In the genomic region with DNA sequence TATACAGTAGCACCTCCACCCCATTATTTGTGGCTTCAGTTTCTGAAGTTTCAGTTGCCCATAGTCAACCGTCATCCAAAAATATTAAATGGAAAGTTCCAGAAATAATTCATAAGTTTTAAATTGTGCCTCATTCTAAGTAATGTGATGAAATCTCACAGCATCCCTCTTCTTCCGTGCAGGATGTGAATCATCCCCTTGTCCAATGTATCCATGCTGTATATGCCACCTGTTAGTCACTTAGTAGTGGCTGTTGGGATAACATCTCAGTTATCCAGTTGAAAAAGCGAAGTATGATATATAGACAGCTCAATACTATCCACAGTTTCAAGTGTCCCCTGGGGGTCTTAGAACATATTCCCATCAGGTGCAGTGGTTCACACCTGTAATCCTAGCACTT, we compare ENCODE assay signal across 23 cellular contexts.
A peak's percentile ranks its signal among the peaks of the same experiment; 100 is the strongest.
DNase-seq lines count a peak whose midpoint lies in the region; ATAC-seq and TF ChIP-seq lines count a peak whose summit lies in the region.
"Had no signal": no experiment of that assay in that cellular context is flagged by ENCODE, and none has a peak within 500 bp of the region (broad histone marks: within the 10 kb centered on the region; RNA-seq: fewer than 3 reads in every experiment).

No MANE protein-coding gene starts in this region.

- no peak overlapping the region for H3K9ac ChIP-seq in PC-3 (ENCODE audit: low read length)
- H3K9ac ChIP-seq: BLaER1 treated with 17β-estradiol and CSF1 and Interleukin-3, amounts not matched to agents 10 nM and 100 nM; KMS-11 had no signal

- H3K4me2 ChIP-seq in PC-3 (ENCODE audit: low read length), result no peak overlapping the region
- H3K4me2 ChIP-seq: BLaER1 treated with 17β-estradiol and CSF1 and Interleukin-3, amounts not matched to agents 10 nM and 100 nM; KMS-11 had no signal

- no peaks in the 10 kb centered on the region for H3K9me3 Mint-ChIP-seq in MCF 10A (ENCODE audit: unreplicated experiment)

- H3K27me3 Mint-ChIP-seq in MCF 10A (ENCODE audit: insufficient read depth, unreplicated experiment), result no peaks in the 10 kb centered on the region
- H3K27me3 Mint-ChIP-seq: CD8-positive, alpha-beta memory T cell had no signal

- H3K27me3 ChIP-seq in breast epithelium (no peaks in the 10 kb centered on the region), PC-3 (ENCODE audit: low read length) (no peaks in the 10 kb centered on the region)
- H3K27me3 ChIP-seq: BLaER1 treated with 17β-estradiol and CSF1 and Interleukin-3, amounts not matched to agents 10 nM and 100 nM; SJCRH30 had no signal

- no peak overlapping the region for H2AFZ ChIP-seq in PC-3 (ENCODE audit: low read length)

- no peaks in the 10 kb centered on the region for H3K4me1 Mint-ChIP-seq in MCF 10A (ENCODE audit: insufficient read depth, unreplicated experiment)
- H3K4me1 Mint-ChIP-seq: CD8-positive, alpha-beta memory T cell had no signal

- H3K9me3 ChIP-seq in breast epithelium (no peaks in the 10 kb centered on the region), PC-3 (ENCODE audit: low read length) (no peaks in the 10 kb centered on the region)
- H3K9me3 ChIP-seq: BLaER1 treated with 17β-estradiol and CSF1 and Interleukin-3, amounts not matched to agents 10 nM and 100 nM; HAP-1; SJCRH30 had no signal

- ATAC-seq in PC-3, result no peak

- no peaks in the 10 kb centered on the region for H3K9me2 ChIP-seq in PC-3 (replicated peaks; ENCODE audit: low read length)

- H3K4me3 Mint-ChIP-seq in MCF 10A (ENCODE audit: unreplicated experiment), result no peak overlapping the region
- H3K4me3 Mint-ChIP-seq: CD8-positive, alpha-beta memory T cell had no signal

- H3K4me1 ChIP-seq in breast epithelium (no peaks in the 10 kb centered on the region), PC-3 (ENCODE audit: insufficient read depth, low read length) (no peaks in the 10 kb centered on the region)
- H3K4me1 ChIP-seq: BLaER1 treated with 17β-estradiol and CSF1 and Interleukin-3, amounts not matched to agents 10 nM and 100 nM; SJCRH30 had no signal

- intact Hi-C loops in MCF 10A (cut with micrococcal nuclease) (no loop called here), breast epithelium (cut with DNase I; ENCODE audit: low total_unique reads) (no loop called here), PC-3 (cut with micrococcal nuclease) (no loop called here)

- H3K4me3 ChIP-seq in breast epithelium, result no peak overlapping the region
- no peak overlapping the region for H3K4me3 ChIP-seq in PC-3 (ENCODE audit: low read length)
- H3K4me3 ChIP-seq: BLaER1 treated with 17β-estradiol and CSF1 and Interleukin-3, amounts not matched to agents 10 nM and 100 nM; HAP-1; SJCRH30 had no signal

- H3K36me3 Mint-ChIP-seq in MCF 10A (ENCODE audit: insufficient read depth, unreplicated experiment), result peaks cover 7% of the 10 kb centered on the region

- DNase-seq in MCF 10A (ENCODE audit: unreplicated experiment), result peak; percentile 26
- DNase-seq in breast epithelium (ENCODE audit: low spot score in 2 of 2), result no peak
- DNase-seq in PC-3, result peak; percentile 36
- no peak for DNase-seq in epithelial cell of prostate (ENCODE audit: low read depth, low spot score)
- no peak for DNase-seq in stimulated activated naive CD4-positive, alpha-beta T cell treated with Interleukin-2 at 50 U/mL for 16 hours (lab: John Stamatoyannopoulos, UW)
- no peak for DNase-seq in stimulated activated CD4-positive, alpha-beta T cell treated with anti-CD3 and anti-CD28 coated beads, Interleukin-1b, Interleukin-23, amount 100 ng/mL, for 48 hours
- no peak for DNase-seq in activated CD4-positive, alpha-beta T cell treated with anti-CD3 and anti-CD28 coated beads, Interleukin-2, amount 50 U/mL, for 4 hours
- no peak for DNase-seq in midbrain (lab: John Stamatoyannopoulos, UW)
- DNase-seq: Calu3; CD8-positive, alpha-beta memory T cell; DMS153; MV-4-11; NCI-H1105 treated with DMSO at 0.1 percent for 48 hours; NCI-H2029 treated with DMSO at 0.1 percent for 48 hours; NCI-H226; NCI-H510A treated with DMSO at 0.1 percent for 48 hours; NCI-H748 treated with DMSO at 0.1 percent for 48 hours; SJCRH30 had no signal

- no peak overlapping the region for H3K27ac Mint-ChIP-seq in MCF 10A (ENCODE audit: low read depth, unreplicated experiment)
- H3K27ac Mint-ChIP-seq: CD8-positive, alpha-beta memory T cell had no signal

- H4K20me1 ChIP-seq in PC-3 (ENCODE audit: low read length), result no peaks in the 10 kb centered on the region
- H4K20me1 ChIP-seq: BLaER1 treated with 17β-estradiol and CSF1 and Interleukin-3, amounts not matched to agents 10 nM and 100 nM had no signal

- TF ChIP-seq POLR2A in breast epithelium (IDR thresholded peaks at IDR 0.05), result no peak

- no peaks in the 10 kb centered on the region for H3K79me2 ChIP-seq in PC-3 (ENCODE audit: low read length)

- CTCF ChIA-PET in MCF 10A (lab: Yijun Ruan, JAX) (no interaction called here), PC-3 (lab: Charles Lee) (no interaction called here)

- BruUV-seq in MCF 10A (replicated peaks; lab: Mats Ljungman, UMichigan) (no TSS peak), PC-3 (replicated peaks; lab: Mats Ljungman, UMichigan) (no TSS peak)

- H3F3A ChIP-seq in PC-3 (ENCODE audit: low read length, unreplicated experiment), result no peaks in the 10 kb centered on the region

- H3K36me3 ChIP-seq in breast epithelium, result no peaks in the 10 kb centered on the region
- H3K36me3 ChIP-seq in PC-3 (ENCODE audit: low read depth, low read length), result no peaks in the 10 kb centered on the region
- H3K36me3 ChIP-seq: BLaER1 treated with 17β-estradiol and CSF1 and Interleukin-3, amounts not matched to agents 10 nM and 100 nM; HAP-1; SJCRH30 had no signal

- no peak for TF ChIP-seq CTCF in MCF 10A (IDR thresholded peaks at IDR 0.05; ENCODE audit: unreplicated experiment)
- TF ChIP-seq CTCF in breast epithelium (IDR thresholded peaks at IDR 0.05), result no peak
- TF ChIP-seq CTCF in PC-3 (conservative IDR thresholded peaks at IDR 0.05; ENCODE audit: low read depth, low read length), result no peak

- POLR2A ChIA-PET in MCF 10A (lab: Yijun Ruan, JAX) (no interaction called here), PC-3 (lab: Charles Lee; ENCODE audit: unreplicated experiment) (interaction anchor here (0.6 kb wide), 1 partner anchor 157 kb away, joined by 4 read pairs; no protein-coding TSS in a partner anchor)

- H3K27ac ChIP-seq in breast epithelium, result no peak overlapping the region
- no peak overlapping the region for H3K27ac ChIP-seq in PC-3 (ENCODE audit: low read length)
- H3K27ac ChIP-seq in epithelial cell of prostate, result peak overlapping the region; percentile 38
- H3K27ac ChIP-seq: 22Rv1; BLaER1 treated with 17β-estradiol and CSF1 and Interleukin-3, amounts not matched to agents 10 nM and 100 nM; HL-60; KMS-11; SJCRH30 had no signal

Comparison
In these comparisons a context has a peak if more than half of its experiments do, and no peak if none do; other contexts are left out.
1. DNase-seq: peak in MCF 10A (single experiment) and PC-3 (single experiment); none in breast epithelium (0 of 2), epithelial cell of prostate (single experiment), stimulated activated naive CD4-positive, alpha-beta T cell treated with Interleukin-2 at 50 U/mL for 16 hours (single experiment), stimulated activated CD4-positive, alpha-beta T cell treated with anti-CD3 and anti-CD28 coated beads, Interleukin-1b, Interleukin-23, amount 100 ng/mL, for 48 hours (single experiment), activated CD4-positive, alpha-beta T cell treated with anti-CD3 and anti-CD28 coated beads, Interleukin-2, amount 50 U/mL, for 4 hours (0 of 2) and midbrain (single experiment).